ENCODE assay signal across 16 cellular contexts in genomic region chr1:37701051-37701450, GRCh38. TPM values are rescaled to one million over a fixed set of nuclear protein-coding genes. Genes with fewer than 3 reads are reported as not detected.
DNase-seq lines count a peak whose midpoint lies in the region; ATAC-seq and TF ChIP-seq lines count a peak whose summit lies in the region.
"Had no signal": no experiment of that assay in that cellular context is flagged by ENCODE, and none has a peak within 500 bp of the region (broad histone marks: within the 10 kb centered on the region; RNA-seq: fewer than 3 reads in every experiment).

No MANE protein-coding gene starts in this region.

- peaks cover 28% of the 10 kb centered on the region for H3K4me1 Mint-ChIP-seq in activated T-helper 1 cell treated with anti-CD3 and anti-CD28 coated beads, Interleukin-12 subunit alpha, Interleukin-12 subunit beta, Interleukin-2, Interleukin-4 antibody, amounts not matched to agents 30 ng/mL and 10 ng/mL and 1 ng/mL, durations not matched to agents 14 hours and 24 hours and 36 hours (ENCODE audit: low read depth)
- H3K4me1 Mint-ChIP-seq in endothelial cell (ENCODE audit: unreplicated experiment) (no peaks in the 10 kb centered on the region), nephron progenitor cell (no peaks in the 10 kb centered on the region)
- H3K4me1 Mint-ChIP-seq: H9 had no signal

- POLR2A ChIA-PET in HEK293 (lab: Yijun Ruan, JAX), result interaction anchor here (0.7 kb wide), 1 partner anchor 8 kb away, joined by 3 read pairs; no protein-coding TSS in a partner anchor

- no peaks in the 10 kb centered on the region for H3K9me3 ChIP-seq in HEK293 (ENCODE audit: control insufficient read depth, insufficient read depth, low read depth, low read length)
- H3K9me3 ChIP-seq: BLaER1 treated with 17β-estradiol and CSF1 and Interleukin-3, amounts not matched to agents 10 nM and 100 nM had no signal

- CTCF ChIA-PET in HEK293 (lab: Yijun Ruan, JAX), result interaction anchor here (0.6 to 1.3 kb wide), 3 partner anchors 98 to 288 kb away, joined by 3 to 5 read pairs (median 3); no protein-coding TSS in a partner anchor

- no peak for ATAC-seq in HG03460 (IDR thresholded peaks at IDR 0.05; ENCODE audit: unreplicated experiment)
- ATAC-seq in HG02981 (IDR thresholded peaks at IDR 0.05; ENCODE audit: unreplicated experiment), result no peak
- no peak for ATAC-seq in GM18502 (IDR thresholded peaks at IDR 0.05; ENCODE audit: poor library complexity, unreplicated experiment)
- ATAC-seq: GM12878 had no signal

- TF ChIP-seq CTCF in HEK293 (tag by site-specific recombination; IDR thresholded peaks at IDR 0.05) (no peak), endothelial cell (IDR thresholded peaks at IDR 0.05; ENCODE audit: unreplicated experiment) (no peak), nephron progenitor cell (IDR thresholded peaks at IDR 0.05) (no peak)

- no peaks in the 10 kb centered on the region for H3K4me1 ChIP-seq in HEK293 (ENCODE audit: control insufficient read depth, insufficient read depth, low read length)
- H3K4me1 ChIP-seq: BLaER1 treated with 17β-estradiol and CSF1 and Interleukin-3, amounts not matched to agents 10 nM and 100 nM had no signal

- peaks cover 62 to 95% of the 10 kb centered on the region in 2 experiments for H3K36me3 ChIP-seq in HEK293 (ENCODE audit: control insufficient read depth in 2 of 2, insufficient read depth in 1 of 2, low read length in 2 of 2)

- peaks cover 68% of the 10 kb centered on the region for H3K36me3 Mint-ChIP-seq in activated T-helper 1 cell treated with anti-CD3 and anti-CD28 coated beads, Interleukin-12 subunit alpha, Interleukin-12 subunit beta, Interleukin-2, Interleukin-4 antibody, amounts not matched to agents 30 ng/mL and 10 ng/mL and 1 ng/mL, durations not matched to agents 14 hours and 24 hours and 36 hours (ENCODE audit: low read depth)
- H3K36me3 Mint-ChIP-seq in endothelial cell (ENCODE audit: low read depth, unreplicated experiment), result peaks cover 7% of the 10 kb centered on the region
- peaks cover 76% of the 10 kb centered on the region for H3K36me3 Mint-ChIP-seq in nephron progenitor cell (ENCODE audit: low read depth)

- H3K27me3 Mint-ChIP-seq in activated T-helper 1 cell treated with anti-CD3 and anti-CD28 coated beads, Interleukin-12 subunit alpha, Interleukin-12 subunit beta, Interleukin-2, Interleukin-4 antibody, amounts not matched to agents 30 ng/mL and 10 ng/mL and 1 ng/mL, durations not matched to agents 14 hours and 24 hours and 36 hours (ENCODE audit: insufficient read depth), result no peaks in the 10 kb centered on the region
- H3K27me3 Mint-ChIP-seq in endothelial cell (ENCODE audit: unreplicated experiment) (no peaks in the 10 kb centered on the region), nephron progenitor cell (ENCODE audit: low read depth, poor library complexity) (no peaks in the 10 kb centered on the region)
- H3K27me3 Mint-ChIP-seq: CD4-positive, CD25-positive, alpha-beta regulatory T cell had no signal

- no peak overlapping the region for H3K27ac ChIP-seq in HEK293 (ENCODE audit: extremely low read depth, low read depth, low read length)
- H3K27ac ChIP-seq: BLaER1 treated with 17β-estradiol and CSF1 and Interleukin-3, amounts not matched to agents 10 nM and 100 nM; HL-60 had no signal

- no peak overlapping the region for H3K4me3 ChIP-seq in HEK293 (ENCODE audit: low read depth, low read length)
- H3K4me3 ChIP-seq: BLaER1 treated with 17β-estradiol and CSF1 and Interleukin-3, amounts not matched to agents 10 nM and 100 nM; GM12878 had no signal

- no peak overlapping the region for H3K4me3 Mint-ChIP-seq in activated T-helper 1 cell treated with anti-CD3 and anti-CD28 coated beads, Interleukin-12 subunit alpha, Interleukin-12 subunit beta, Interleukin-2, Interleukin-4 antibody, amounts not matched to agents 30 ng/mL and 10 ng/mL and 1 ng/mL, durations not matched to agents 14 hours and 24 hours and 36 hours
- H3K4me3 Mint-ChIP-seq in endothelial cell (ENCODE audit: unreplicated experiment), result no peak overlapping the region
- no peak overlapping the region for H3K4me3 Mint-ChIP-seq in nephron progenitor cell
- H3K4me3 Mint-ChIP-seq: CD4-positive, CD25-positive, alpha-beta regulatory T cell; H9 had no signal

- intact Hi-C loops in activated T-helper 1 cell treated with anti-CD3 and anti-CD28 coated beads, Interleukin-12 subunit alpha, Interleukin-12 subunit beta, Interleukin-2, Interleukin-4 antibody, amounts not matched to agents 30 ng/mL and 10 ng/mL and 1 ng/mL, durations not matched to agents 14 hours and 24 hours and 36 hours (cut with micrococcal nuclease), result no loop called here

- peak overlapping the region; percentile 21 for H3K27ac Mint-ChIP-seq in activated T-helper 1 cell treated with anti-CD3 and anti-CD28 coated beads, Interleukin-12 subunit alpha, Interleukin-12 subunit beta, Interleukin-2, Interleukin-4 antibody, amounts not matched to agents 30 ng/mL and 10 ng/mL and 1 ng/mL, durations not matched to agents 14 hours and 24 hours and 36 hours
- H3K27ac Mint-ChIP-seq in endothelial cell (ENCODE audit: unreplicated experiment) (peak overlapping the region; percentile 8), nephron progenitor cell (peak overlapping the region; percentile 8)
- H3K27ac Mint-ChIP-seq: H9 had no signal

- H3K9me3 Mint-ChIP-seq in activated T-helper 1 cell treated with anti-CD3 and anti-CD28 coated beads, Interleukin-12 subunit alpha, Interleukin-12 subunit beta, Interleukin-2, Interleukin-4 antibody, amounts not matched to agents 30 ng/mL and 10 ng/mL and 1 ng/mL, durations not matched to agents 14 hours and 24 hours and 36 hours, result no peaks in the 10 kb centered on the region
- H3K9me3 Mint-ChIP-seq in endothelial cell (ENCODE audit: unreplicated experiment) (no peaks in the 10 kb centered on the region), nephron progenitor cell (no peaks in the 10 kb centered on the region)
- H3K9me3 Mint-ChIP-seq: H9 had no signal

- no peak for DNase-seq in activated T-helper 1 cell treated with anti-CD3 and anti-CD28 coated beads, Interleukin-12 subunit alpha, Interleukin-12 subunit beta, Interleukin-2, Interleukin-4 antibody, amounts not matched to agents 30 ng/mL and 10 ng/mL and 1 ng/mL, durations not matched to agents 14 hours and 24 hours and 36 hours (ENCODE audit: low spot score)
- DNase-seq in endothelial cell (ENCODE audit: low spot score) (no peak), nephron progenitor cell (no peak), dermis blood vessel endothelial cell (no peak)
- DNase-seq: ACHN; CD4-positive, CD25-positive, alpha-beta regulatory T cell; DMS79; GOT3; H9 had no signal

TF ChIP-seq in HEK293, 187 proteins besides CTCF, POLR2A, EP300 and RAD21:
- TF ChIP-seq ZNF600 (tag by site-specific recombination; IDR thresholded peaks at IDR 0.05) (peak; percentile 28; the same call in 1 of the 2 replicates), SALL2 (tag by site-specific recombination; IDR thresholded peaks at IDR 0.05; ENCODE audit: borderline replicate concordance) (no peak)
TF ChIP-seq in HEK293: peak in this region for 1.

RNA-seq across cellular contexts. Expression of gene CDCA8, which starts 8.7 kb away (rescaled TPM):
- 33.5 and 37.2 TPM in 2 replicates for total RNA-seq in activated T-helper 1 cell treated with anti-CD3 and anti-CD28 coated beads, Interleukin-12 subunit alpha, Interleukin-12 subunit beta, Interleukin-2, Interleukin-4 antibody, amounts not matched to agents 30 ng/mL and 10 ng/mL and 1 ng/mL, durations not matched to agents 14 hours and 24 hours and 36 hours
- total RNA-seq in endothelial cell (ENCODE audit: unreplicated experiment), result 7.8 TPM
- 3.7 and 23.0 TPM in 2 replicates for total RNA-seq in dermis blood vessel endothelial cell
